ENCODE assay signal across 8 cellular contexts in the genomic region with DNA sequence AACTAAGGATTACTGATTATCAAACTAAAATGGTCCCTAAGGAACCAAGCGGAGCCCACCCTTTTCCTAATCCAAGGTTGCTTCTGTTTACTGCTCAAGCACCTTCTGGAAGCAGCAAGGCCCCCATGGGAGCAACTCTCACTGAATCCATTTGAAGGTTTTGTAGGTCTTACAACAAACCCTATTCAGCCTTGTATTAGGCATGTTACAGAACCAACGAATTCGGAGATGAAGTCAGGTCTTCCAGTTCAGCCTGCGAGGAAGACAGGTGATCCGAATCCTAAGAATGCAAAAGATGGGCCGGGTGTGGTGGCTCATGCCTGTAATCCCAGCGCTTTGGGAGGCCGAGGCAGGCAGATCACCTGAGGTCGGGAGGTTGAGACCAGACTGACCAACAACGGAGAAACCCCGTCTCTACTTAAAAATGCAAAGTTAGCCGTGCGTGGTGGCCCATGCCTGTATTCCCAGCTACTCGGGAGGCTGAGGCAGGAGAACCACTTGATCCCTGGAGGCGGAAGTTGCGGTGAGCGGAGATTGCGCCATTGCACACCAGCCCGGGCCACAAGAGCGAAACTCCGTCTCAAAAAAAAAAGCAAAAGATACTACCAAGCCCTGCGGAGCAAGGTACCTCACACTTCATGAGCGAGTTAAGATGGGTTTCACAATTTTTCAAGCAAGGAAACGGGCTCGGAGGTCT. TPM values are rescaled to one million over a fixed set of nuclear protein-coding genes. Genes with fewer than 3 reads are reported as not detected.
DNase-seq lines count a peak whose midpoint lies in the region; ATAC-seq and TF ChIP-seq lines count a peak whose summit lies in the region.

No MANE protein-coding gene starts in this region.

- H3K9me3 ChIP-seq in RWPE2 (ENCODE audit: severe bottlenecking) = no peaks in the 10 kb centered on the region

- TF ChIP-seq CTCF in RWPE2 (IDR thresholded peaks at IDR 0.05; ENCODE audit: poor library complexity, severe bottlenecking) (no peak), foreskin keratinocyte (conservative IDR thresholded peaks at IDR 0.05) (no peak)

- H3K27ac ChIP-seq in RWPE2 (ENCODE audit: poor library complexity, severe bottlenecking) = peak overlapping the region; percentile 58
- H3K27ac ChIP-seq in foreskin keratinocyte = peak overlapping the region; percentile 92

- peak; percentile 87 for DNase-seq in DMS53 (lab: John Stamatoyannopoulos, UW)
- DNase-seq in RWPE2 (ENCODE audit: low spot score) = no peak
- no peak for DNase-seq in foreskin keratinocyte
- DNase-seq in posterior vena cava (ENCODE audit: low spot score) = peak; percentile 90
- DNase-seq in SK-N-DZ (ENCODE audit: low spot score) = no peak
- DNase-seq in DMS153 (lab: John Stamatoyannopoulos, UW) = no peak
- DNase-seq in DMS79 treated with DMSO at 0.1 percent for 48 hours (lab: John Stamatoyannopoulos, UW) = no peak

- intact Hi-C loops in posterior vena cava (cut with DNase I) = loop anchor here (5.0 kb wide), 2 partner anchors 292 to 297 kb away; no protein-coding TSS in a partner anchor

- ATAC-seq in RWPE2 (ENCODE audit: low read depth) (no peak), foreskin keratinocyte (no peak), HG03135 (IDR thresholded peaks at IDR 0.05; ENCODE audit: unreplicated experiment) (no peak)

- peak overlapping the region; percentile 53 for H3K4me3 ChIP-seq in RWPE2 (ENCODE audit: severe bottlenecking)

- H3K27me3 ChIP-seq in RWPE2 (ENCODE audit: insufficient read depth, poor library complexity, severe bottlenecking) (no peaks in the 10 kb centered on the region), foreskin keratinocyte (no peaks in the 10 kb centered on the region)

- peaks cover 9% of the 10 kb centered on the region for H3K4me1 ChIP-seq in RWPE2 (ENCODE audit: insufficient read depth, poor library complexity, severe bottlenecking)
- peaks cover 5% of the 10 kb centered on the region for H3K4me1 ChIP-seq in foreskin keratinocyte

- H3K36me3 ChIP-seq in RWPE2 (ENCODE audit: low read depth) = peaks cover 32% of the 10 kb centered on the region

RNA-seq across cellular contexts. Expression of a gene that starts 0.7 kb away (rescaled TPM):
- total RNA-seq in foreskin keratinocyte = not detected in 2 replicates
- not detected in 2 replicates for polyA plus RNA-seq in foreskin keratinocyte
- total RNA-seq in posterior vena cava = not detected
- polyA plus RNA-seq in SK-N-DZ (2014; cell fraction: cytosol; rRNA removed) = 0.12 TPM in 1 of 2 replicates, not detected in the other
- polyA plus RNA-seq in SK-N-DZ (2014; cell fraction: nucleus; rRNA removed) = 0.17 and 0.30 TPM in 2 replicates

RNA-seq across cellular contexts. Expression of a gene that starts 0.9 kb away (rescaled TPM):
- total RNA-seq in foreskin keratinocyte (14.1 and 15.2 TPM in 2 replicates), posterior vena cava (1 to 10 TPM; 1.8 to 2.8 TPM)
- 1.6 and 2.3 TPM in 2 replicates for polyA plus RNA-seq in foreskin keratinocyte
- 6.0 and 7.9 TPM in 2 replicates for polyA plus RNA-seq in SK-N-DZ (2014; cell fraction: cytosol; rRNA removed)
- 12.9 and 19.3 TPM in 2 replicates for polyA plus RNA-seq in SK-N-DZ (2014; cell fraction: nucleus; rRNA removed)

Comparison
In these comparisons a context has a peak if more than half of its experiments do, and no peak if none do; other contexts are left out.
1. DNase-seq: peak in DMS53 (single experiment) and posterior vena cava (single experiment); none in RWPE2 (single experiment), foreskin keratinocyte (0 of 2), SK-N-DZ (single experiment), DMS153 (single experiment) and DMS79 treated with DMSO at 0.1 percent for 48 hours (single experiment).